25 cellular contexts compared by ENCODE assay signal in the genomic region with DNA sequence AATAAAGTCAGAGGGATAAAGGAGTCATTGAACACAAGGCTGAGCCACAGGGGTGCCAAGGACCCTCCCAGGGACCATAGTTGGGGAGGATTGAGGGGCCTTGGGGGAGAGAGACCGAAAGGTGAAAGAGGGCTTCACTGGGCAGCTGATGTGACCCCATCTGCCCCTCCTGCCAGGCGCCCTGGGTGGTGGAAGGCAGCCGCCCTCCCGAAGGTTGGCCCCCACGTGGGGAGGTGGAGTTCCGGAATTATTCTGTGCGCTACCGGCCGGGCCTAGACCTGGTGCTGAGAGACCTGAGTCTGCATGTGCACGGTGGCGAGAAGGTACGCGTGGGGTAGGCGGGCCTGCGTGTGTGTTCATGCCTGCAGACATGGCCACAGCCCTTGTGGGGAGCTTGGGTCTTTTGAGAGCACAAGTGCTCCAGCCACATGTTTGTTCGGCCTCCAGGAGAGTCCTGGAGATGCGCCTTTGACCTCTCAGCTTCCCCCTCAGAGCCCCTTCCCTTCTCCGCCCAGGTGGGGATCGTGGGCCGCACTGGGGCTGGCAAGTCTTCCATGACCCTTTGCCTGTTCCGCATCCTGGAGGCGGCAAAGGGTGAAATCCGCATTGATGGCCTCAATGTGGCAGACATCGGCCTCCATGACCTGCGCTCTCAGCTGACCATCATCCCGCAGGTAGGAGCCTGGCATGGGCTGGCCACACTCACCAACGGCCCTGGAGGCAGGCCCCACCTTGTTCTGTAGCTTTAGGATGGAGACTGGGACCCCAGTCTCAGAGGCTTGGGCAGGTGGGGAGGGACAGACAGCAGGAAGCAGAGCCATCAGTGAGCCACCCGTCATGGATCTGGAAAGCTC. TPM values are rescaled to one million over a fixed set of nuclear protein-coding genes. Genes with fewer than 3 reads are reported as not detected.
DNase-seq lines count a peak whose midpoint lies in the region; ATAC-seq and TF ChIP-seq lines count a peak whose summit lies in the region.
"Had no signal": no experiment of that assay in that cellular context is flagged by ENCODE, and none has a peak within 500 bp of the region (broad histone marks: within the 10 kb centered on the region; RNA-seq: fewer than 3 reads in every experiment).

No MANE protein-coding gene starts in this region.

- H3K79me2 ChIP-seq in PC-9 (ENCODE audit: low read depth) (no peaks in the 10 kb centered on the region), parathyroid adenoma (no peaks in the 10 kb centered on the region)

- peak overlapping the region; percentile 95 for H3K27ac Mint-ChIP-seq in Caco-2 (ENCODE audit: unreplicated experiment)
- H3K27ac Mint-ChIP-seq: activated naive CD8-positive, alpha-beta T cell; CD8-positive, alpha-beta memory T cell; HFFc6; stimulated activated effector memory CD8-positive, alpha-beta T cell treated with anti-CD3 and anti-CD28 coated beads, Interleukin-12 subunit alpha, Interleukin-12 subunit beta, amount 100 ng/mL, for 72 hours; T-helper 17 cell had no signal

- no peaks in the 10 kb centered on the region for H3K27me3 Mint-ChIP-seq in Caco-2 (ENCODE audit: insufficient read depth, unreplicated experiment)

- H3K4me3 ChIP-seq in Caco-2 (ENCODE audit: low read depth, low read length) (no peak overlapping the region), PC-9 (no peak overlapping the region), parathyroid adenoma (ENCODE audit: low read depth, low read length) (no peak overlapping the region), tibial nerve (no peak overlapping the region)
- H3K4me3 ChIP-seq: heart right ventricle, lung, SJSA1, suprapubic skin had no signal

- peaks cover 94% of the 10 kb centered on the region for H3F3A ChIP-seq in PC-9 (ENCODE audit: insufficient read depth, low read depth)

- H3K27me3 ChIP-seq in Caco-2 (replicated peaks; ENCODE audit: control insufficient read depth, insufficient read depth, low read length) (no peaks in the 10 kb centered on the region), PC-9 (ENCODE audit: insufficient read depth, low read depth) (no peaks in the 10 kb centered on the region), parathyroid adenoma (ENCODE audit: control insufficient read depth, insufficient read depth, low read length) (no peaks in the 10 kb centered on the region), tibial nerve (no peaks in the 10 kb centered on the region)
- H3K27me3 ChIP-seq: heart right ventricle, SJSA1, suprapubic skin had no signal

- WGBS in tibial nerve, 2 donors = 89 to 91% methylated on average over 18 to 27 of the region's 28 CpGs

- no peaks in the 10 kb centered on the region for H3K9me3 Mint-ChIP-seq in Caco-2 (ENCODE audit: unreplicated experiment)
- H3K9me3 Mint-ChIP-seq: CD8-positive, alpha-beta memory T cell; HFFc6; stimulated activated effector memory CD8-positive, alpha-beta T cell treated with anti-CD3 and anti-CD28 coated beads, Interleukin-12 subunit alpha, Interleukin-12 subunit beta, amount 100 ng/mL, for 72 hours had no signal

- H3K36me3 ChIP-seq in Caco-2 (ENCODE audit: control insufficient read depth, insufficient read depth, low read length) (no peaks in the 10 kb centered on the region; the same call in 1 of the 2 replicates), PC-9 (ENCODE audit: low read depth) (peaks cover 70% of the 10 kb centered on the region), parathyroid adenoma (ENCODE audit: control insufficient read depth, insufficient read depth, low read length) (no peaks in the 10 kb centered on the region), tibial nerve (no peaks in the 10 kb centered on the region)
- H3K36me3 ChIP-seq: heart right ventricle, SJSA1, suprapubic skin had no signal

- H3K4me2 ChIP-seq in PC-9 (peak overlapping the region; percentile 32; the same call in 1 of the 2 replicates), parathyroid adenoma (ENCODE audit: low read length) (no peak overlapping the region)

- H4K20me1 ChIP-seq in PC-9 (ENCODE audit: insufficient read depth) = no peaks in the 10 kb centered on the region; the same call in 1 of the 2 replicates

- H3K36me3 Mint-ChIP-seq in Caco-2 (ENCODE audit: insufficient read depth, unreplicated experiment) = peaks cover 29% of the 10 kb centered on the region
- H3K36me3 Mint-ChIP-seq: CD8-positive, alpha-beta memory T cell; stimulated activated effector memory CD8-positive, alpha-beta T cell treated with anti-CD3 and anti-CD28 coated beads, Interleukin-12 subunit alpha, Interleukin-12 subunit beta, amount 100 ng/mL, for 72 hours had no signal

- POLR2A ChIA-PET in Caco-2 (lab: Charles Lee) = interaction anchor here (0.5 to 1.9 kb wide), 11 partner anchors 9 to 142 kb away, joined by 3 to 21 read pairs (median 6); no protein-coding TSS in a partner anchor
- POLR2A ChIA-PET in PC-9 (lab: Charles Lee; ENCODE audit: unreplicated experiment) = interaction anchor here (0.7 kb wide), 1 partner anchor 55 kb away, joined by 3 read pairs; no protein-coding TSS in a partner anchor

- H3K9me3 ChIP-seq in Caco-2 = no peaks in the 10 kb centered on the region
- H3K9me3 ChIP-seq in PC-9 (ENCODE audit: insufficient read depth, low read depth) = no peaks in the 10 kb centered on the region
- no peaks in the 10 kb centered on the region for H3K9me3 ChIP-seq in parathyroid adenoma (ENCODE audit: control insufficient read depth, low read length)
- no peaks in the 10 kb centered on the region for H3K9me3 ChIP-seq in tibial nerve
- H3K9me3 ChIP-seq: heart right ventricle, SJSA1, suprapubic skin had no signal

- no peak for TF ChIP-seq CTCF in Caco-2 (IDR thresholded peaks at IDR 0.05; ENCODE audit: insufficient read depth in 1 of 2, low read depth in 1 of 2, low read length in 1 of 2, severe bottlenecking in 1 of 2, unreplicated experiment in 1 of 2)
- no peak for TF ChIP-seq CTCF in PC-9 (conservative IDR thresholded peaks at IDR 0.05)
- TF ChIP-seq CTCF in parathyroid adenoma (IDR thresholded peaks at IDR 0.05) = no peak
- TF ChIP-seq CTCF in tibial nerve (IDR thresholded peaks at IDR 0.05) = no peak

- H3K27ac ChIP-seq in PC-9 = no peak overlapping the region
- no peak overlapping the region for H3K27ac ChIP-seq in parathyroid adenoma
- H3K27ac ChIP-seq in tibial nerve = no peak overlapping the region
- H3K27ac ChIP-seq: heart right ventricle, SJSA1, suprapubic skin had no signal

- ATAC-seq in HG03442 (IDR thresholded peaks at IDR 0.05; ENCODE audit: unreplicated experiment) = no peak
- ATAC-seq: heart right ventricle; stimulated activated effector memory CD8-positive, alpha-beta T cell treated with anti-CD3 and anti-CD28 coated beads, Interleukin-12 subunit alpha, Interleukin-12 subunit beta, amount 100 ng/mL, for 72 hours; T-helper 17 cell had no signal

- TF ChIP-seq POLR2A in tibial nerve (IDR thresholded peaks at IDR 0.05) = no peak

- H3K4me1 ChIP-seq in Caco-2 (peaks cover 89% of the 10 kb centered on the region), PC-9 (replicated peaks; ENCODE audit: insufficient read depth) (peaks cover 51% of the 10 kb centered on the region), parathyroid adenoma (peaks cover 12% of the 10 kb centered on the region), tibial nerve (peaks cover 0 to 5% (median 0%) of the 10 kb centered on the region in 4 donors)

- H3K4me3 Mint-ChIP-seq in Caco-2 (ENCODE audit: unreplicated experiment) = peak overlapping the region; percentile 63
- H3K4me3 Mint-ChIP-seq: activated naive CD8-positive, alpha-beta T cell; CD8-positive, alpha-beta memory T cell; HFFc6; stimulated activated effector memory CD8-positive, alpha-beta T cell treated with anti-CD3 and anti-CD28 coated beads, Interleukin-12 subunit alpha, Interleukin-12 subunit beta, amount 100 ng/mL, for 72 hours; T-helper 17 cell had no signal

- DNase-seq in Caco-2 (peak in 1 of 2 experiments; percentile 53), PC-9 (no peak), islet precursor cell (peak; percentile 54), HK-2 (ENCODE audit: unreplicated experiment) (no peak), AG08396 (ENCODE audit: low spot score) (no peak), tibial nerve (ENCODE audit: low spot score in 2 of 2) (no peak)
- DNase-seq: activated CD4-positive, alpha-beta T cell treated with anti-CD3 and anti-CD28 coated beads, Interleukin-2, amount 50 U/mL, for 1 hour; CD8-positive, alpha-beta memory T cell; cerebellar nuclear complex; DND-41; heart right ventricle; HFFc6; NCI-H1048; NCI-H1930; NCI-H2227 treated with DMSO at 0.1 percent for 48 hours; NCI-H82; OCI-M1; T-helper 17 cell had no signal

- H3K9ac ChIP-seq in parathyroid adenoma = no peak overlapping the region

- BruUV-seq in Caco-2 (replicated peaks; lab: Mats Ljungman, UMichigan) = no TSS peak
- BruUV-seq in PC-9 (replicated peaks; lab: Mats Ljungman, UMichigan) = no TSS peak

- H3K9me2 ChIP-seq in PC-9 (ENCODE audit: insufficient read depth) = no peaks in the 10 kb centered on the region

- intact Hi-C loops in Caco-2 (cut with micrococcal nuclease; ENCODE audit: unreplicated experiment) = loop anchor here (1.0 kb wide), 1 partner anchor 10 kb away; no protein-coding TSS in a partner anchor
- intact Hi-C loops in PC-9 (cut with micrococcal nuclease; ENCODE audit: unreplicated experiment) = loop anchor here (2.0 kb wide), 1 partner anchor 45 kb away; no protein-coding TSS in a partner anchor

- CTCF ChIA-PET in Caco-2 (lab: Charles Lee) (interaction anchor here (0.7 to 3.6 kb wide), 22 partner anchors 10 to 205 kb away, joined by 3 to 60 read pairs (median 6); a partner anchor contains a TSS), PC-9 (lab: Charles Lee) (interaction anchor here (0.9 kb wide), 1 partner anchor 51 kb away, joined by 3 read pairs; no protein-coding TSS in a partner anchor)

- H2AFZ ChIP-seq in PC-9 = no peak overlapping the region
- peak overlapping the region; percentile 84 for H2AFZ ChIP-seq in parathyroid adenoma

- peaks cover 74% of the 10 kb centered on the region for H3K4me1 Mint-ChIP-seq in Caco-2 (ENCODE audit: low read depth, unreplicated experiment)

- TF ChIP-seq EP300 in tibial nerve (IDR thresholded peaks at IDR 0.05) = no peak

RNA-seq across cellular contexts. Expression of a gene that starts 24.1 kb away (rescaled TPM):
- total RNA-seq in Caco-2 (2022) = 113 and 114 TPM in 2 replicates
- total RNA-seq in PC-9 (2021) = 24.4 and 33.5 TPM in 2 replicates
- 10 to 100 TPM; 48.0 to 80.6 (median 55.0) TPM for total RNA-seq in tibial nerve

RNA-seq across cellular contexts. Expression of a gene that starts 35.7 kb away (rescaled TPM):
- total RNA-seq in Caco-2 (2022) = 284 and 287 TPM in 2 replicates
- total RNA-seq in PC-9 (2021) = 147 and 212 TPM in 2 replicates
- 100 to 1,000 TPM in 3 of 4 donors, 10 to 100 TPM in 1; 80.8 to 114 (median 105) TPM for total RNA-seq in tibial nerve

RNA-seq across cellular contexts. Expression of a gene that starts 49.0 kb away (rescaled TPM):
- total RNA-seq in Caco-2 (2022) (39.3 and 45.6 TPM in 2 replicates), PC-9 (2021) (221 and 273 TPM in 2 replicates), tibial nerve (10 to 100 TPM in 1 of 4 donors, 1 to 10 TPM in 3; 1.5 to 19.2 (median 7.3) TPM)
